Comparison of ENCODE assay signal across 12 cellular contexts in the genomic region with DNA sequence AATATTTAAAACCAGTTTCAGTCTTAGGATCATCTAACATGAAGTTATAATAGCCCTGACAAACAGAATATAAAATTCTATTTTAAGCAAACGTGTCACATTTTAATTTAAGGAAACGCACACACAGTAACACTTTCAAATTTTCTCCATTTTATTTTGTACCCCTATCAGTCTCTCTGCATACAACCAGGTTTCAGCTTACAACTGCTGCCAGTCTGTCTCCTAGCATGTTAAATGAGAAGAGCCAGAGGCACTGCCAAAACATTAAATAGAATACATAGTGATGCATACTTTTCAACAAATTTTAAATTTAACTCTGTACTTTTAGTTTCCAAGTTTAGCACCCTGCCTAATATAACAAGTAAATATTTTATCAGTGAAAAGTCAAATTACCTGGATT.
A peak's percentile ranks its signal among the peaks of the same experiment; 100 is the strongest.
DNase-seq lines count a peak whose midpoint lies in the region; ATAC-seq and TF ChIP-seq lines count a peak whose summit lies in the region.
"Had no signal": no experiment of that assay in that cellular context is flagged by ENCODE, and none has a peak within 500 bp of the region (broad histone marks: within the 10 kb centered on the region; RNA-seq: fewer than 3 reads in every experiment).

No MANE protein-coding gene starts in this region.

- H3F3A ChIP-seq in GM23338 (replicated peaks; ENCODE audit: low read depth) (no peaks in the 10 kb centered on the region), smooth muscle cell (ENCODE audit: low read depth) (peaks cover 15% of the 10 kb centered on the region)

- H3K9me2 ChIP-seq in GM23338 (ENCODE audit: insufficient read depth), result no peaks in the 10 kb centered on the region

- H3K4me3 Mint-ChIP-seq in GM23338, result no peak overlapping the region
- H3K4me3 Mint-ChIP-seq: CD4-positive, CD25-positive, alpha-beta regulatory T cell; T-helper 17 cell had no signal

- H3K9ac ChIP-seq in adipocyte (ENCODE audit: low read length), result peak overlapping the region; percentile 72
- peak overlapping the region; percentile 86 for H3K9ac ChIP-seq in smooth muscle cell (ENCODE audit: low read depth)

- H3K4me3 ChIP-seq in GM23338 (no peak overlapping the region), adipocyte (ENCODE audit: low read length) (peak overlapping the region; percentile 79), smooth muscle cell (peak overlapping the region; percentile 44)

- no peak for DNase-seq in GM23338 (ENCODE audit: low spot score)
- peak; percentile 36 for DNase-seq in adipocyte (ENCODE audit: low read depth)
- DNase-seq in left ventricle myocardium superior, result no peak
- DNase-seq in smooth muscle cell (lab: John Stamatoyannopoulos, UW; ENCODE audit: unreplicated experiment), result no peak
- DNase-seq in RKO (ENCODE audit: low spot score), result no peak
- DNase-seq in stimulated activated naive CD8-positive, alpha-beta T cell treated with anti-CD3 and anti-CD28 coated beads, Interleukin-15, Interleukin-2, amounts not matched to agents 100 U/mL and 50 U/mL, for 24 hours, result no peak
- DNase-seq in activated naive CD4-positive, alpha-beta T cell (lab: John Stamatoyannopoulos, UW), result no peak
- DNase-seq: activated CD4-positive, alpha-beta T cell treated with anti-CD3 and anti-CD28 coated beads, Interleukin-2, amount 50 U/mL, for 48 hours; CD4-positive, CD25-positive, alpha-beta regulatory T cell; NCI-H1417; T-helper 17 cell had no signal

- no peaks in the 10 kb centered on the region for H3K27me3 Mint-ChIP-seq in GM23338 (ENCODE audit: insufficient read depth, low read depth, poor library complexity)

- no peaks in the 10 kb centered on the region for H3K9me3 Mint-ChIP-seq in GM23338
- H3K9me3 Mint-ChIP-seq: CD4-positive, CD25-positive, alpha-beta regulatory T cell had no signal

- H3K4me1 ChIP-seq in GM23338 (ENCODE audit: insufficient read depth) (peaks cover 20% of the 10 kb centered on the region), adipocyte (ENCODE audit: control insufficient read depth, insufficient read depth, low read length) (peaks cover 59% of the 10 kb centered on the region), smooth muscle cell (ENCODE audit: low read depth) (peaks cover 61% of the 10 kb centered on the region)

- H3K27ac Mint-ChIP-seq in GM23338, result peak overlapping the region; percentile 20
- H3K27ac Mint-ChIP-seq: CD4-positive, CD25-positive, alpha-beta regulatory T cell; T-helper 17 cell had no signal

- H3K9me3 ChIP-seq in adipocyte (ENCODE audit: control insufficient read depth, low read length) (no peaks in the 10 kb centered on the region), smooth muscle cell (replicated peaks; ENCODE audit: low read depth) (no peaks in the 10 kb centered on the region)

- H3K4me2 ChIP-seq in GM23338 (no peak overlapping the region), smooth muscle cell (peak overlapping the region; percentile 81)

- H3K79me2 ChIP-seq in GM23338 (replicated peaks; ENCODE audit: insufficient read depth) (peaks cover 4% of the 10 kb centered on the region; the same call in 1 of the 2 replicates), smooth muscle cell (ENCODE audit: low read depth) (peaks cover 90% of the 10 kb centered on the region)

- H3K36me3 ChIP-seq in GM23338 (ENCODE audit: insufficient read depth), result no peaks in the 10 kb centered on the region
- H3K36me3 ChIP-seq in adipocyte (ENCODE audit: control insufficient read depth, insufficient read depth, low read length, severe bottlenecking), result peaks cover 1% of the 10 kb centered on the region
- H3K36me3 ChIP-seq in smooth muscle cell (ENCODE audit: low read depth), result no peaks in the 10 kb centered on the region

- 66% methylated on average over 2 of the region's 2 CpGs for WGBS in smooth muscle cell (ENCODE audit: low lambda C conversion rate)

- H3K27ac ChIP-seq in GM23338 (ENCODE audit: low read depth), result no peak overlapping the region
- H3K27ac ChIP-seq in smooth muscle cell (ENCODE audit: low read depth), result peak overlapping the region; percentile 97

- intact Hi-C loops in left ventricle myocardium superior (cut with micrococcal nuclease), result no loop called here

- H4K20me1 ChIP-seq in GM23338 (replicated peaks; ENCODE audit: insufficient read depth) (no peaks in the 10 kb centered on the region), smooth muscle cell (ENCODE audit: low read depth) (peaks cover 11% of the 10 kb centered on the region)

- TF ChIP-seq CTCF in GM23338 (conservative IDR thresholded peaks at IDR 0.05; ENCODE audit: low read depth in 2 of 2) (no peak), smooth muscle cell (IDR thresholded peaks at IDR 0.05; ENCODE audit: borderline replicate concordance, insufficient read depth, poor library complexity, severe bottlenecking) (no peak)

- no peak overlapping the region for H2AFZ ChIP-seq in GM23338
- no peak overlapping the region for H2AFZ ChIP-seq in smooth muscle cell (ENCODE audit: low read depth)

- no peaks in the 10 kb centered on the region for H3K36me3 Mint-ChIP-seq in GM23338 (ENCODE audit: low read depth)
- H3K36me3 Mint-ChIP-seq: CD4-positive, CD25-positive, alpha-beta regulatory T cell had no signal

- H3K27me3 ChIP-seq in GM23338 (ENCODE audit: insufficient read depth), result no peaks in the 10 kb centered on the region
- H3K27me3 ChIP-seq in adipocyte (replicated peaks; ENCODE audit: control insufficient read depth, insufficient read depth, low read length), result no peaks in the 10 kb centered on the region
- H3K27me3 ChIP-seq in smooth muscle cell (ENCODE audit: low read depth), result no peaks in the 10 kb centered on the region

- peaks cover 44% of the 10 kb centered on the region for H3K4me1 Mint-ChIP-seq in GM23338
- H3K4me1 Mint-ChIP-seq: CD4-positive, CD25-positive, alpha-beta regulatory T cell had no signal

- ATAC-seq in GM23338, result no peak
- peak; percentile 51 for ATAC-seq in left ventricle myocardium superior
- ATAC-seq in HG02623 (IDR thresholded peaks at IDR 0.05; ENCODE audit: unreplicated experiment), result no peak
- no peak for ATAC-seq in stimulated activated naive CD8-positive, alpha-beta T cell treated with anti-CD3 and anti-CD28 coated beads, Interleukin-15, Interleukin-2, amounts not matched to agents 100 U/mL and 50 U/mL, for 24 hours
- ATAC-seq: T-helper 17 cell had no signal

TF ChIP-seq in GM23338, 12 proteins besides CTCF, POLR2A, EP300 and RAD21:
- TF ChIP-seq ZNF114 (CRISPR knock-in tag; IDR thresholded peaks at IDR 0.05) (no peak), NANOG (IDR thresholded peaks at IDR 0.05; ENCODE audit: borderline replicate concordance) (no peak), ZNF331 (CRISPR knock-in tag; IDR thresholded peaks at IDR 0.05; ENCODE audit: low read depth) (no peak), CREB1 (CRISPR knock-in tag; IDR thresholded peaks at IDR 0.05; ENCODE audit: low read depth) (no peak), JUNB (IDR thresholded peaks at IDR 0.05; ENCODE audit: unreplicated experiment) (no peak), POLR2AphosphoS5 (IDR thresholded peaks at IDR 0.05; ENCODE audit: low read depth) (no peak)
- TF ChIP-seq, protein P1, sequence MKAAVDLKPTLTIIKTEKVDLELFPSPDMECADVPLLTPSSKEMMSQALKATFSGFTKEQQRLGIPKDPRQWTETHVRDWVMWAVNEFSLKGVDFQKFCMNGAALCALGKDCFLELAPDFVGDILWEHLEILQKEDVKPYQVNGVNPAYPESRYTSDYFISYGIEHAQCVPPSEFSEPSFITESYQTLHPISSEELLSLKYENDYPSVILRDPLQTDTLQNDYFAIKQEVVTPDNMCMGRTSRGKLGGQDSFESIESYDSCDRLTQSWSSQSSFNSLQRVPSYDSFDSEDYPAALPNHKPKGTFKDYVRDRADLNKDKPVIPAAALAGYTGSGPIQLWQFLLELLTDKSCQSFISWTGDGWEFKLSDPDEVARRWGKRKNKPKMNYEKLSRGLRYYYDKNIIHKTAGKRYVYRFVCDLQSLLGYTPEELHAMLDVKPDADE (IDR thresholded peaks at IDR 0.05), result no peak
